Comparison of ENCODE assay signal across 1 cellular context in the genomic region with DNA sequence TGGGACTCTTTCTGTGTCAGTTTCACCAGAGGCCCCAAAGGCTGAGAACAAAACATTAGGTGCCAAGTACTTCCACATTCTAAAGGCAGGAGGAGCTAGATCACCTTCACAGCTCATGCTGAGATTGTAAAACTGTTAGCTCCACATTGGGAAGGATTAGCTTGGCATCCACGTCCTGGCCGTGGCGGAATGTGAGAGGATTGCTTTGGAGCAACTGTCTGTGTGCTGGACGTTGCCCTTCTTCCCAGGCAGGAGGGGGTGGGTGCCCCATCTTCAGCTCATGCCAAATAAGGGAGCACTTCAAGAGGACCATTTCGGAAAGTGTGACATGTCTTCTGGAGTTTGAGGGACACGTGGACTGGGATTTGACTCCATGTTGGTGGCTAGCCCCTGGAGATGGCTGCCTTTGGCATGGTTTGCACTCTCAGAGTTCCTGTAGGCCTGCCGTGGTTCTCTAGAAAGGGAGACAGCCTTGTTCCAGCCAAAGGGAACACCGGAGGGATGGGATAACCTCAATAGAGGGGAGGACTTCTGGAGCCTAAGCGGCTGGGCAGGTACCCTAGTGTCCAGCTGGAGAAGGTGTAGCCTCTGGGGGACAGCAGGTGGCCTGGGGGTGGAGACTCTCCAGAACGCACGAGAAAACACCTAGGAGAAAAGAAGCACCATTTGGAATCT.
A peak's percentile ranks its signal among the peaks of the same experiment; 100 is the strongest.
TF ChIP-seq lines count a peak whose summit lies in the region.

No MANE protein-coding gene starts in this region.

TF ChIP-seq in H1, 55 proteins besides CTCF, POLR2A, EP300 and RAD21:
- TF ChIP-seq RXRA (IDR thresholded peaks at IDR 0.05; ENCODE audit: insufficient read depth, low read depth, low read length), result no peak
- TF ChIP-seq BCL11A (IDR thresholded peaks at IDR 0.05; ENCODE audit: low read depth in 2 of 2, low read length in 2 of 2), result no peak
- no peak for TF ChIP-seq RBBP5 (IDR thresholded peaks at IDR 0.05; ENCODE audit: borderline replicate concordance, low read depth, low read length)
- TF ChIP-seq TAF7 (optimal IDR thresholded peaks at IDR 0.05; ENCODE audit: borderline replicate concordance, low read depth, low read length), result no peak
- TF ChIP-seq GABPA (IDR thresholded peaks at IDR 0.05; ENCODE audit: borderline replicate concordance, insufficient read depth, low read length), result no peak
- TF ChIP-seq CBX8 (IDR thresholded peaks at IDR 0.05; ENCODE audit: borderline replicate concordance, low read depth, low read length), result no peak
- TF ChIP-seq CREB1 (IDR thresholded peaks at IDR 0.05), result no peak
- peak; percentile 67 for TF ChIP-seq TEAD4 (IDR thresholded peaks at IDR 0.05; ENCODE audit: low read depth, low read length)
